28 cellular contexts compared by ENCODE assay signal in the genomic region with DNA sequence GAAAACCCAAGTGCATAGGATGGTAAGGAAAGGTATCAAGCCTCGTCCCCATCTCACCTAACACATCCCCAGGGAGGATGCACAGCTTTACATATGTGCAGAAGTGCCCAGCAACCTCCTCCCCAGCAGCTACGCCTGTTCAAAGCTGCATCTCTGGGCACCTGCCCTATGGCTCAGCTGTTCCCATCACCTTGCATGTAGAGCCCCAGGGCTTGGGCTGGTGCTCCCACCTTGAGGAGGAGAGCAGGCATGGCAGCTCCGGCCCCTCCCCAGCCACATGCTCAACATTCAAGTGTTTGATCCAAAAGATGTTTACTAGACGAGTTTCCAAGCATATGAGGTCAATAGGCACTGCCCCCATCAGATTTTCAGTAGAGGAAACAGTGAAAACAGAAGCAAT.
DNase-seq lines count a peak whose midpoint lies in the region; ATAC-seq and TF ChIP-seq lines count a peak whose summit lies in the region.
"Had no signal": no experiment of that assay in that cellular context is flagged by ENCODE, and none has a peak within 500 bp of the region (broad histone marks: within the 10 kb centered on the region; RNA-seq: fewer than 3 reads in every experiment).

No MANE protein-coding gene starts in this region.

- H3K36me3 ChIP-seq in upper lobe of right lung (peaks cover 10% of the 10 kb centered on the region), Karpas-422 (ENCODE audit: insufficient read depth, low read length) (no peaks in the 10 kb centered on the region)

- ATAC-seq in stimulated activated naive CD8-positive, alpha-beta T cell treated with anti-CD3 and anti-CD28 coated beads, Interleukin-15, Interleukin-2, amounts not matched to agents 100 U/mL and 50 U/mL, for 24 hours, result peak; percentile 15
- ATAC-seq in stimulated activated naive CD8-positive, alpha-beta T cell treated with anti-CD3 and anti-CD28 coated beads, Interleukin-15, amount 100 ng/mL, for 72 hours, result no peak
- no peak for ATAC-seq in upper lobe of right lung
- ATAC-seq: activated T-cell treated with anti-CD3 and anti-CD28 coated beads, Interleukin-2, amount 50 U/mL, for 4 hours; mucosa of descending colon; stimulated activated naive B cell treated with anti-CD40 and anti-IgM and Interleukin-4, amounts not matched to agents 10 μg/mL and 1 μg/mL and 100 μg/mL, for 72 hours had no signal

- H3K27ac ChIP-seq in upper lobe of right lung, result no peak overlapping the region
- H3K27ac ChIP-seq in Karpas-422 (ENCODE audit: low read length), result no peak overlapping the region
- H3K27ac ChIP-seq: 22Rv1, esophagus muscularis mucosa, PC-9, skin epidermis, testis had no signal

- no peak overlapping the region for H2AFZ ChIP-seq in Karpas-422 (ENCODE audit: low read length)
- H2AFZ ChIP-seq: PC-9 had no signal

- no peak overlapping the region for H3K27ac Mint-ChIP-seq in stimulated activated naive CD8-positive, alpha-beta T cell treated with anti-CD3 and anti-CD28 coated beads, Interleukin-15, amount 100 ng/mL, for 72 hours
- H3K27ac Mint-ChIP-seq: nephron; stimulated activated naive B cell treated with anti-CD40 and anti-IgM and Interleukin-4, amounts not matched to agents 10 μg/mL and 1 μg/mL and 100 μg/mL, for 72 hours had no signal

- no peaks in the 10 kb centered on the region for H3K4me1 ChIP-seq in upper lobe of right lung
- no peaks in the 10 kb centered on the region for H3K4me1 ChIP-seq in Karpas-422 (ENCODE audit: low read length)

- H3K4me1 Mint-ChIP-seq in stimulated activated naive CD8-positive, alpha-beta T cell treated with anti-CD3 and anti-CD28 coated beads, Interleukin-15, amount 100 ng/mL, for 72 hours, result no peaks in the 10 kb centered on the region
- H3K4me1 Mint-ChIP-seq: stimulated activated naive B cell treated with anti-CD40 and anti-IgM and Interleukin-4, amounts not matched to agents 10 μg/mL and 1 μg/mL and 100 μg/mL, for 72 hours had no signal

- no peaks in the 10 kb centered on the region for H3K9me2 ChIP-seq in Karpas-422 (replicated peaks; ENCODE audit: insufficient read depth, low read length)

- H3K27me3 ChIP-seq in upper lobe of right lung (no peaks in the 10 kb centered on the region), Karpas-422 (ENCODE audit: low read length) (no peaks in the 10 kb centered on the region)
- H3K27me3 ChIP-seq: esophagus muscularis mucosa, testis had no signal

- intact Hi-C loops in upper lobe of right lung (cut with DNase I), result no loop called here

- DNase-seq in DMS 273 (lab: John Stamatoyannopoulos, UW; ENCODE audit: unreplicated experiment) (peak; percentile 8), DMS 273 treated with DMSO at 0.1 percent for 48 hours (lab: John Stamatoyannopoulos, UW) (no peak), iPS-NIHi7 (ENCODE audit: extremely low spot score) (peak; percentile 53), upper lobe of right lung (peak; percentile 60), Karpas-422 (no peak), NCI-H748 treated with DMSO at 0.1 percent for 48 hours (lab: John Stamatoyannopoulos, UW) (no peak)
- DNase-seq in stimulated activated naive CD8-positive, alpha-beta T cell treated with anti-CD3 and anti-CD28 coated beads, Interleukin-15, Interleukin-2, amounts not matched to agents 100 U/mL and 50 U/mL, for 24 hours, result no peak
- DNase-seq in stimulated activated naive CD8-positive, alpha-beta T cell treated with anti-CD3 and anti-CD28 coated beads, Interleukin-15, amount 100 ng/mL, for 72 hours, result no peak
- DNase-seq: activated CD4-positive, alpha-beta T cell treated with anti-CD3 and anti-CD28 coated beads for 4 hours; activated CD8-positive, alpha-beta memory T cell treated with anti-CD3 and anti-CD28 coated beads for 24 hours; activated gamma-delta T cell; activated T-cell treated with anti-CD3 and anti-CD28 coated beads, Interleukin-2, amount 50 U/mL, for 4 hours; C1 segment of cervical spinal cord; central memory CD4-positive, alpha-beta T cell; dermis blood vessel endothelial cell; DND-41; foreskin fibroblast; mucosa of descending colon; NCI-H1694; NCI-H510A; PC-9; SHP77; stimulated activated naive B cell treated with anti-CD40 and anti-IgM and Interleukin-4, amounts not matched to agents 10 μg/mL and 1 μg/mL and 100 μg/mL, for 72 hours; testis had no signal

- no peaks in the 10 kb centered on the region for H3K79me2 ChIP-seq in Karpas-422 (ENCODE audit: low read length)

- H3K27me3 Mint-ChIP-seq in stimulated activated naive CD8-positive, alpha-beta T cell treated with anti-CD3 and anti-CD28 coated beads, Interleukin-15, amount 100 ng/mL, for 72 hours, result no peaks in the 10 kb centered on the region

- H3K9ac ChIP-seq in Karpas-422 (ENCODE audit: low read length), result no peak overlapping the region

- TF ChIP-seq CTCF in upper lobe of right lung (IDR thresholded peaks at IDR 0.05), result no peak

- H3K4me2 ChIP-seq in Karpas-422 (ENCODE audit: low read depth, low read length, poor library complexity, severe bottlenecking), result no peak overlapping the region
- H3K4me2 ChIP-seq: PC-9 had no signal

- no peaks in the 10 kb centered on the region for H3K9me3 Mint-ChIP-seq in stimulated activated naive CD8-positive, alpha-beta T cell treated with anti-CD3 and anti-CD28 coated beads, Interleukin-15, amount 100 ng/mL, for 72 hours
- H3K9me3 Mint-ChIP-seq: activated T-cell treated with anti-CD3 and anti-CD28 coated beads, Interleukin-2, amount 50 U/mL, for 4 hours; nephron; stimulated activated naive B cell treated with anti-CD40 and anti-IgM and Interleukin-4, amounts not matched to agents 10 μg/mL and 1 μg/mL and 100 μg/mL, for 72 hours had no signal

- no peaks in the 10 kb centered on the region for H3K9me3 ChIP-seq in upper lobe of right lung
- peaks cover 30% of the 10 kb centered on the region; the same call in 1 of the 2 replicates for H3K9me3 ChIP-seq in Karpas-422 (ENCODE audit: low read length)
- H3K9me3 ChIP-seq: esophagus muscularis mucosa, testis had no signal

- H3K4me3 ChIP-seq in upper lobe of right lung, result no peak overlapping the region
- H3K4me3 ChIP-seq in Karpas-422 (ENCODE audit: low read length), result no peak overlapping the region
- H3K4me3 ChIP-seq: esophagus muscularis mucosa, mucosa of descending colon, PC-9, skin epidermis, testis had no signal

- no peak overlapping the region for H3K4me3 Mint-ChIP-seq in stimulated activated naive CD8-positive, alpha-beta T cell treated with anti-CD3 and anti-CD28 coated beads, Interleukin-15, amount 100 ng/mL, for 72 hours
- H3K4me3 Mint-ChIP-seq: activated T-cell treated with anti-CD3 and anti-CD28 coated beads, Interleukin-2, amount 50 U/mL, for 4 hours; nephron; stimulated activated naive B cell treated with anti-CD40 and anti-IgM and Interleukin-4, amounts not matched to agents 10 μg/mL and 1 μg/mL and 100 μg/mL, for 72 hours had no signal

- no peaks in the 10 kb centered on the region for H4K20me1 ChIP-seq in Karpas-422 (ENCODE audit: insufficient read depth, low read depth, low read length)

Comparison
In these comparisons a context has a peak if more than half of its experiments do, and no peak if none do; other contexts are left out.
1. DNase-seq: peak in DMS 273 (single experiment), iPS-NIHi7 (single experiment) and upper lobe of right lung (single experiment); none in DMS 273 treated with DMSO at 0.1 percent for 48 hours (single experiment), stimulated activated naive CD8-positive, alpha-beta T cell treated with anti-CD3 and anti-CD28 coated beads, Interleukin-15, Interleukin-2, amounts not matched to agents 100 U/mL and 50 U/mL, for 24 hours (single experiment), stimulated activated naive CD8-positive, alpha-beta T cell treated with anti-CD3 and anti-CD28 coated beads, Interleukin-15, amount 100 ng/mL, for 72 hours (0 of 2), Karpas-422 (single experiment) and NCI-H748 treated with DMSO at 0.1 percent for 48 hours (single experiment).